ENCODE assay signal across 10 cellular contexts in the genomic region with DNA sequence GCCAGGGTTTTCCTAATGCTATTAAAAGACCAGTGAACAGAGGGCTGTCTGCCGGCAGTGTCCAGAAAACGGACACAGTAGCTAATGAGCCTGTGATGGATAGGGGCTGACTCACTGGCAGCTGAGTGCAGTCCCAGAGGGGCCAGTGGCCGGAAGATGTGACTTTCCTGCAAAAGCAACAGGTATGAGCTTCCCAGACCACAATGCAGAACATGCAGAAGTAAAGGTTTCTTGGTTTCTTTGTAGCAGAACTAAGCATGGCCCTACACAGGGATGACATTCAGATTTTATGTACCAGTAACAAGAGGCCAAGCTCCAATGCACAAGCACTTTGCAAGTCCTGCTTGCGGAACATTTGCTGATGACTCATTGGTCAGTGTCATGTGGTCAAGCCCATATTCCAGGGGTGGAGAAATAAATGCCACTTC.
DNase-seq lines count a peak whose midpoint lies in the region; ATAC-seq and FAIRE-seq lines count a peak whose summit lies in the region.
"Had no signal": no experiment of that assay in that cellular context is flagged by ENCODE, and none has a peak within 500 bp of the region (broad histone marks: within the 10 kb centered on the region; RNA-seq: fewer than 3 reads in every experiment).

No MANE protein-coding gene starts in this region.

- no peak for FAIRE-seq in urothelium cell line (lab: Jason Lieb, UNC)
- FAIRE-seq: GM12891 had no signal

- intact Hi-C loops in left cardiac atrium (cut with DNase I), result no loop called here
- intact Hi-C loops in left ventricle myocardium superior (cut with micrococcal nuclease), result no loop called here

- DNase-seq in left cardiac atrium, result no peak
- no peak for DNase-seq in left ventricle myocardium superior
- DNase-seq in SK-MEL-5 (ENCODE audit: low read depth, low spot score), result peak; percentile 81
- DNase-seq in hepatic stellate cell (ENCODE audit: low spot score), result peak; percentile 50
- peak; percentile 31 for DNase-seq in urothelium cell line (ENCODE audit: low spot score)
- DNase-seq in ureter (ENCODE audit: low spot score), result no peak
- no peak for DNase-seq in NCI-H345 treated with DMSO at 0.1 percent for 48 hours (lab: John Stamatoyannopoulos, UW; ENCODE audit: unreplicated experiment)
- DNase-seq: colonic mucosa had no signal

- in situ Hi-C loops in SK-MEL-5 (cut with HindIII; ENCODE audit: low pct_unique_long_range_greater_than_20kb, low sequenced_read_pairs), result no loop called here

- ATAC-seq in left cardiac atrium (peak; percentile 41 to 85), left ventricle myocardium superior (no peak), HG02970 (IDR thresholded peaks at IDR 0.05; ENCODE audit: low FRiP score, unreplicated experiment) (no peak)

Comparison
In these comparisons a context has a peak if more than half of its experiments do, and no peak if none do; other contexts are left out.
1. ATAC-seq: peak in left cardiac atrium (2 of 2); none in left ventricle myocardium superior (single experiment) and HG02970 (single experiment).
2. DNase-seq: peak in SK-MEL-5 (single experiment), hepatic stellate cell (single experiment) and urothelium cell line (single experiment); none in left cardiac atrium (single experiment), left ventricle myocardium superior (single experiment), ureter (single experiment) and NCI-H345 treated with DMSO at 0.1 percent for 48 hours (single experiment).